2 cellular contexts compared by ENCODE assay signal in genomic region chr2:3379339-3379646, GRCh38.
A peak's percentile ranks its signal among the peaks of the same experiment; 100 is the strongest.
TF ChIP-seq lines count a peak whose summit lies in the region.

No MANE protein-coding gene starts in this region.

TF ChIP-seq in SK-N-SH, 30 proteins besides CTCF, POLR2A, EP300 and RAD21 (continued from another document):
- TF ChIP-seq REST (IDR thresholded peaks at IDR 0.05; ENCODE audit: low read depth, low read length): 0 out of 2 replicates have a peak, but pooled peaks have one; percentile 16
- TF ChIP-seq MEF2A (IDR thresholded peaks at IDR 0.05; ENCODE audit: borderline replicate concordance, low read depth): no peak

TF ChIP-seq in SK-N-SH treated with all-trans-retinoic acid at 6 μM for 48 hours, 23 proteins besides CTCF, POLR2A, EP300 and RAD21 (continued from another document):
- TF ChIP-seq CSRNP3 (CRISPR knock-in tag; IDR thresholded peaks at IDR 0.05) (no peak), RARB (CRISPR knock-in tag; IDR thresholded peaks at IDR 0.05) (no peak), ZFP3 (CRISPR knock-in tag; IDR thresholded peaks at IDR 0.05) (no peak), TSHZ2 (CRISPR knock-in tag; IDR thresholded peaks at IDR 0.05) (no peak), PPARA (CRISPR knock-in tag; IDR thresholded peaks at IDR 0.05; ENCODE audit: borderline replicate concordance) (no peak), ZC3H10 (CRISPR knock-in tag; IDR thresholded peaks at IDR 0.05) (no peak), GLIS3 (CRISPR knock-in tag; IDR thresholded peaks at IDR 0.05) (no peak), OSR1 (CRISPR knock-in tag; IDR thresholded peaks at IDR 0.05) (no peak), ZNF8 (CRISPR knock-in tag; IDR thresholded peaks at IDR 0.05) (no peak), CREB5 (CRISPR knock-in tag; IDR thresholded peaks at IDR 0.05; ENCODE audit: low read depth) (no peak), TCF4 (CRISPR knock-in tag; IDR thresholded peaks at IDR 0.05; ENCODE audit: borderline replicate concordance) (no peak), CSDC2 (CRISPR knock-in tag; IDR thresholded peaks at IDR 0.05) (no peak), ISL1 (CRISPR knock-in tag; IDR thresholded peaks at IDR 0.05) (no peak)
